24 cellular contexts compared by ENCODE assay signal in the genomic region with DNA sequence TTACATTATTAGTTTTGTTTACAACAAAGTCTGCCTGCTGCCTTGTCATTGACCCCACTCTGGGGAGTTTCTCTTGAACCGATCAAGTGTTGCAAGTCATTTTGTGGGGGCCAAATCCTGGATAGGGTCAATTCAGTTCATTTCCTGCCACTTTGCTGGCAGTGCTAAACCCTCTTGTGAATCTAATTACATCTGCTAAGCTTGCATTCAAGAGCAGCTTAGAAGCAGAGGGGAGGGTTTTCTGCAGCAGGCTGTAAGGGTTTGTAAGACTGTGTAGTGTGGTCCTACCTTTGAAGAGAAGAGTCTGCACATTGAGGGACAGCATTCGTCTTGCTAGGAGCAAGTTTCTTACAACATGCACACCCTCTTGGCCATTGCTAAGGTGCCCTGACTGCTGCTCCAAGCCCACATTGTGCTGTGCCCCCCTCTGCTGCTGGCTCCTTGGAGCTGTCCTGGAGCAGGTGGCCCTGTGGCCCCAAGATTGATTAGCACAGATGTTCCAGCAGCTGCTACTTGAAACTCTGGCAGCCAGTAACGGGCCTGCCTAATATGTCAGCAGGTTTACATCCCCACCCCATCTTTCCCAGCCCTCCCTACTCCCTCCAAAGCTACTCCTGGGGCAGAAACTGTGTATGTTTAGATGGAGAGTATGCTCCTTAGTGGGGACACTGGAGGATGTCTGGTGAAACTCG.
"Had no signal": no experiment of that assay in that cellular context is flagged by ENCODE, and none has a peak within 500 bp of the region (broad histone marks: within the 10 kb centered on the region; RNA-seq: fewer than 3 reads in every experiment).

No MANE protein-coding gene starts in this region.

- H3K4me1 ChIP-seq: ascending aorta, parathyroid adenoma, transverse colon had no signal

- FAIRE-seq: colon, small intestine, TTC549, urothelium cell line had no signal

- H3K27me3 Mint-ChIP-seq: activated CD8-positive, alpha-beta memory T cell treated with anti-CD3 and anti-CD28 coated beads, Interleukin-2, amount 10 ng/mL, durations not matched to agents 7 days and 5 days; activated CD8-positive, alpha-beta T cell treated with anti-CD3 and anti-CD28 coated beads for 36 hours; stimulated activated naive B cell treated with anti-CD40 and anti-IgM and Interleukin-4, amounts not matched to agents 10 μg/mL and 1 μg/mL and 100 μg/mL, for 72 hours; T-cell had no signal

- H3K4me3 Mint-ChIP-seq: activated CD4-positive, alpha-beta T cell treated with anti-CD3 and anti-CD28 coated beads, Interleukin-2, amount 10 ng/mL, durations not matched to agents 7 days and 5 days; activated CD8-positive, alpha-beta memory T cell treated with anti-CD3 and anti-CD28 coated beads, Interleukin-2, amount 10 ng/mL, durations not matched to agents 7 days and 5 days; activated CD8-positive, alpha-beta T cell treated with anti-CD3 and anti-CD28 coated beads for 36 hours; activated T-helper 1 cell treated with anti-CD3 and anti-CD28 coated beads, Interleukin-12 subunit alpha, Interleukin-12 subunit beta, Interleukin-2, Interleukin-4 antibody, amounts not matched to agents 30 ng/mL and 10 ng/mL and 1 ng/mL, durations not matched to agents 14 hours and 24 hours and 36 hours; memory B cell; nephron progenitor cell; stimulated activated naive B cell treated with anti-CD40 and anti-IgM and Interleukin-4, amounts not matched to agents 10 μg/mL and 1 μg/mL and 100 μg/mL, for 72 hours; T-cell; T-helper 2 cell treated with Interferon-gamma antibody and Interleukin-4, amounts not matched to agents 5 μg/mL and 100 μg/mL, for 36 hours had no signal

- H3K4me1 Mint-ChIP-seq: activated CD8-positive, alpha-beta memory T cell treated with anti-CD3 and anti-CD28 coated beads, Interleukin-2, amount 10 ng/mL, durations not matched to agents 7 days and 5 days; immature natural killer cell; memory B cell; nephron progenitor cell had no signal

- H3K27ac ChIP-seq: ascending aorta, brain microvascular endothelial cell, dorsolateral prefrontal cortex, parathyroid adenoma, transverse colon, WERI-Rb-1 had no signal

- H3K4me3 ChIP-seq: ascending aorta, dorsolateral prefrontal cortex, transverse colon had no signal

- H3K27ac Mint-ChIP-seq: activated CD4-positive, alpha-beta T cell treated with anti-CD3 and anti-CD28 coated beads, Interleukin-2, amount 10 ng/mL, durations not matched to agents 7 days and 5 days; activated CD8-positive, alpha-beta memory T cell treated with anti-CD3 and anti-CD28 coated beads, Interleukin-2, amount 10 ng/mL, durations not matched to agents 7 days and 5 days; activated CD8-positive, alpha-beta T cell treated with anti-CD3 and anti-CD28 coated beads for 36 hours; activated naive CD4-positive, alpha-beta T cell treated with anti-CD3 and anti-CD28 coated beads, Interleukin-2, amount 50 U/mL, for 72 hours; activated T-helper 1 cell treated with anti-CD3 and anti-CD28 coated beads, Interleukin-12 subunit alpha, Interleukin-12 subunit beta, Interleukin-2, Interleukin-4 antibody, amounts not matched to agents 30 ng/mL and 10 ng/mL and 1 ng/mL, durations not matched to agents 14 hours and 24 hours and 36 hours; immature natural killer cell; memory B cell; nephron progenitor cell; stimulated activated naive B cell treated with anti-CD40 and anti-IgM and Interleukin-4, amounts not matched to agents 10 μg/mL and 1 μg/mL and 100 μg/mL, for 72 hours; T-cell; T-helper 2 cell treated with Interferon-gamma antibody and Interleukin-4, amounts not matched to agents 5 μg/mL and 100 μg/mL, for 36 hours had no signal

- H3K9me3 Mint-ChIP-seq: activated CD4-positive, alpha-beta T cell treated with anti-CD3 and anti-CD28 coated beads, Interleukin-2, amount 10 ng/mL, durations not matched to agents 7 days and 5 days; activated CD8-positive, alpha-beta T cell treated with anti-CD3 and anti-CD28 coated beads for 36 hours; activated naive CD4-positive, alpha-beta T cell treated with anti-CD3 and anti-CD28 coated beads, Interleukin-2, amount 50 U/mL, for 72 hours; activated T-helper 1 cell treated with anti-CD3 and anti-CD28 coated beads, Interleukin-12 subunit alpha, Interleukin-12 subunit beta, Interleukin-2, Interleukin-4 antibody, amounts not matched to agents 30 ng/mL and 10 ng/mL and 1 ng/mL, durations not matched to agents 14 hours and 24 hours and 36 hours; immature natural killer cell; memory B cell; nephron progenitor cell; stimulated activated naive B cell treated with anti-CD40 and anti-IgM and Interleukin-4, amounts not matched to agents 10 μg/mL and 1 μg/mL and 100 μg/mL, for 72 hours; T-cell; T-helper 2 cell treated with Interferon-gamma antibody and Interleukin-4, amounts not matched to agents 5 μg/mL and 100 μg/mL, for 36 hours had no signal

- H3K9me3 ChIP-seq: ascending aorta, transverse colon had no signal

- DNase-seq: activated CD4-positive, alpha-beta T cell treated with anti-CD3 and anti-CD28 coated beads, Interleukin-2, amount 10 ng/mL, durations not matched to agents 7 days and 5 days; activated CD4-positive, CD25-positive, alpha-beta regulatory T cell treated with anti-CD3 and anti-CD28 coated beads, Interleukin-2, amount 50 U/mL, for 72 hours; activated CD8-positive, alpha-beta memory T cell treated with anti-CD3 and anti-CD28 coated beads, Interleukin-2, amount 10 ng/mL, durations not matched to agents 7 days and 5 days; activated CD8-positive, alpha-beta T cell treated with anti-CD3 and anti-CD28 coated beads for 36 hours; activated T-cell treated with anti-CD3 and anti-CD28 coated beads for 4 hours; brain microvascular endothelial cell; dorsolateral prefrontal cortex; immature natural killer cell; nephron progenitor cell; small intestine; stimulated activated CD4-positive, alpha-beta T cell treated with anti-CD3 and anti-CD28 coated beads, Interleukin-2, amount 100 ng/mL, for 24 hours; stimulated activated naive B cell treated with anti-CD40 and anti-IgM and Interleukin-4, amounts not matched to agents 10 μg/mL and 1 μg/mL and 100 μg/mL, for 72 hours; T-cell; transverse colon; WERI-Rb-1 had no signal

- H3K36me3 Mint-ChIP-seq: activated CD8-positive, alpha-beta memory T cell treated with anti-CD3 and anti-CD28 coated beads, Interleukin-2, amount 10 ng/mL, durations not matched to agents 7 days and 5 days; immature natural killer cell; memory B cell; stimulated activated naive B cell treated with anti-CD40 and anti-IgM and Interleukin-4, amounts not matched to agents 10 μg/mL and 1 μg/mL and 100 μg/mL, for 72 hours; T-cell had no signal

- H3K36me3 ChIP-seq: ascending aorta, brain microvascular endothelial cell, transverse colon, WERI-Rb-1 had no signal

- ATAC-seq: activated CD8-positive, alpha-beta memory T cell treated with anti-CD3 and anti-CD28 coated beads, Interleukin-2, amount 10 ng/mL, durations not matched to agents 7 days and 5 days; activated CD8-positive, alpha-beta T cell treated with anti-CD3 and anti-CD28 coated beads for 36 hours; activated naive CD4-positive, alpha-beta T cell treated with anti-CD3 and anti-CD28 coated beads, Interleukin-2, amount 50 U/mL, for 72 hours; stimulated activated naive B cell treated with anti-CD40 and anti-IgM and Interleukin-4, amounts not matched to agents 10 μg/mL and 1 μg/mL and 100 μg/mL, for 72 hours had no signal

- H3K27me3 ChIP-seq: ascending aorta, brain microvascular endothelial cell, dorsolateral prefrontal cortex, transverse colon had no signal
